8 cellular contexts compared by ENCODE assay signal in genomic region chr18:23585897-23586248, GRCh38. TPM values are rescaled to one million over a fixed set of nuclear protein-coding genes. Genes with fewer than 3 reads are reported as not detected.
DNase-seq lines count a peak whose midpoint lies in the region; ATAC-seq, FAIRE-seq and TF ChIP-seq lines count a peak whose summit lies in the region.

No MANE protein-coding gene starts in this region.

- H3K4ac ChIP-seq in neuronal stem cell (ENCODE audit: low read length) = peak overlapping the region; percentile 85

- peaks cover 5% of the 10 kb centered on the region for H3K79me1 ChIP-seq in neuronal stem cell (ENCODE audit: low read depth, low read length)

- H2BK120ac ChIP-seq in neuronal stem cell (ENCODE audit: low read depth, low read length) = peak overlapping the region; percentile 81

- peak overlapping the region; percentile 92 for H3K4me2 ChIP-seq in neuronal stem cell (ENCODE audit: insufficient read depth, low read length, poor library complexity, severe bottlenecking)

- H3K18ac ChIP-seq in neuronal stem cell (ENCODE audit: low read length) = peak overlapping the region; percentile 97

- H3K4me1 ChIP-seq in ectodermal cell (ENCODE audit: control insufficient read depth, insufficient read depth, low read length) (peaks cover 20% of the 10 kb centered on the region), neuronal stem cell (ENCODE audit: control insufficient read depth in 2 of 2, insufficient read depth in 1 of 2, low read depth in 1 of 2, low read length in 2 of 2) (peaks cover 0 to 8% of the 10 kb centered on the region in 2 donors)

- WGBS in ectodermal cell, 2 experiments = 1 to 3% methylated on average over 14 of the region's 14 CpGs
- WGBS in neuronal stem cell (ENCODE audit: extremely low coverage in 2 of 2, insufficient read length in 2 of 2, insufficient replicate concordance in 1 of 2), 2 donors = no CpG with 5 or more reads among the region's 14 CpGs

- H3K9ac ChIP-seq in neuronal stem cell (ENCODE audit: low read depth, low read length, poor library complexity) = peak overlapping the region; percentile 90

- H3K9me3 ChIP-seq in ectodermal cell (ENCODE audit: control insufficient read depth, low read length) = no peaks in the 10 kb centered on the region
- no peaks in the 10 kb centered on the region for H3K9me3 ChIP-seq in neuronal stem cell (replicated peaks in 1 of 2; ENCODE audit: control insufficient read depth in 2 of 2, insufficient read depth in 1 of 2, low read depth in 1 of 2, low read length in 2 of 2)

- H2BK12ac ChIP-seq in neuronal stem cell (ENCODE audit: low read length) = no peak overlapping the region

- H3K4me3 ChIP-seq in LNCaP clone FGC (ENCODE audit: low read depth, low read length) = peak overlapping the region; percentile 87
- H3K4me3 ChIP-seq in ectodermal cell (ENCODE audit: insufficient read depth, low read depth, low read length) = peak overlapping the region; percentile 69
- peak overlapping the region; percentile 77 to 90 for H3K4me3 ChIP-seq in neuronal stem cell (ENCODE audit: low read length in 2 of 2)

- peak overlapping the region; percentile 58 for H2BK15ac ChIP-seq in neuronal stem cell (ENCODE audit: low read length)

- H3K36me3 ChIP-seq in ectodermal cell (ENCODE audit: control insufficient read depth, insufficient read depth, low read length) (no peaks in the 10 kb centered on the region), neuronal stem cell (replicated peaks in 1 of 2; ENCODE audit: control insufficient read depth in 2 of 2, insufficient read depth in 2 of 2, low read length in 2 of 2) (peaks cover 2 to 8% of the 10 kb centered on the region in 2 donors)

- DNase-seq in LNCaP clone FGC (ENCODE audit: low read depth) (no peak), neuronal stem cell (ENCODE audit: low spot score) (no peak), D721Med (ENCODE audit: insufficient read length, low spot score) (no peak), GM13976 (ENCODE audit: low spot score) (no peak), COR-L47 (lab: John Stamatoyannopoulos, UW) (no peak)

- no peak overlapping the region for H4K91ac ChIP-seq in neuronal stem cell (ENCODE audit: low read depth, low read length, poor library complexity)

- peak overlapping the region; percentile 91 for H3K14ac ChIP-seq in neuronal stem cell (ENCODE audit: low read length)

- no peak overlapping the region for H2AK5ac ChIP-seq in neuronal stem cell (ENCODE audit: low read depth, low read length)

- H2BK5ac ChIP-seq in neuronal stem cell (ENCODE audit: low read length) = peak overlapping the region; percentile 87

- TF ChIP-seq CTCF in LNCaP clone FGC (IDR thresholded peaks at IDR 0.05; ENCODE audit: control insufficient read depth, extremely low read depth, insufficient read depth) = no peak
- TF ChIP-seq CTCF in D721Med (IDR thresholded peaks at IDR 0.05; ENCODE audit: insufficient read depth, missing control alignments) = no peak
- no peak for TF ChIP-seq CTCF in GM13976 (IDR thresholded peaks at IDR 0.05; ENCODE audit: borderline replicate concordance, control extremely low read depth, extremely low read depth, insufficient read depth, missing control alignments)

- H2AFZ ChIP-seq in neuronal stem cell (ENCODE audit: low read length) = peak overlapping the region; percentile 98

- ATAC-seq in GM19438 (IDR thresholded peaks at IDR 0.05; ENCODE audit: low read depth, unreplicated experiment) (peak; percentile 12), HG03025 (IDR thresholded peaks at IDR 0.05; ENCODE audit: low FRiP score, unreplicated experiment) (no peak)

- no peak overlapping the region for H4K8ac ChIP-seq in neuronal stem cell (ENCODE audit: low read depth, low read length)

- peak overlapping the region; percentile 99 for H3K23ac ChIP-seq in neuronal stem cell (ENCODE audit: low read depth, low read length, poor library complexity)

- FAIRE-seq in D721Med (lab: Jason Lieb, UNC) = no peak

- no peaks in the 10 kb centered on the region for H3K27me3 ChIP-seq in ectodermal cell (ENCODE audit: control insufficient read depth, insufficient read depth, low read length, poor library complexity, severe bottlenecking)
- peaks cover 0 to 2% (median 0%) of the 10 kb centered on the region in 3 experiments for H3K27me3 ChIP-seq in neuronal stem cell (ENCODE audit: control insufficient read depth in 3 of 3, insufficient read depth in 3 of 3, low read depth in 1 of 3, low read length in 3 of 3)

- peak overlapping the region; percentile 97 for H3K27ac ChIP-seq in ectodermal cell (ENCODE audit: insufficient read depth, low read depth, low read length, poor library complexity, severe bottlenecking)
- peak overlapping the region; percentile 99 for H3K27ac ChIP-seq in neuronal stem cell (replicated peaks; ENCODE audit: low read length)

- in situ Hi-C loops in GM13976 (cut with MboI; ENCODE audit: low sequenced_read_pairs, unreplicated experiment) = loop anchor here (10.0 kb wide), 1 partner anchor 71 kb away; no protein-coding TSS in a partner anchor

RNA-seq across cellular contexts. Expression of gene NPC1, which starts 0.4 kb away (rescaled TPM):
- polyA plus RNA-seq in ectodermal cell (2013, experiment 1 of 4) = 37.3 TPM
- polyA plus RNA-seq in ectodermal cell (2013, experiment 2 of 4) = 33.7 TPM
- polyA plus RNA-seq in ectodermal cell (2013, experiment 3 of 4) = 26.7 TPM
- polyA plus RNA-seq in ectodermal cell (2013, experiment 4 of 4) = 29.1 TPM
- 21.0 TPM for polyA plus RNA-seq in neuronal stem cell (2013, experiment 1 of 2)
- polyA plus RNA-seq in neuronal stem cell (2013, experiment 2 of 2) = 21.8 TPM
